Comparison of ENCODE assay signal across 8 cellular contexts in genomic region chr10:6238613-6239212, GRCh38. TPM values are rescaled to one million over a fixed set of nuclear protein-coding genes. Genes with fewer than 3 reads are reported as not detected.
DNase-seq lines count a peak whose midpoint lies in the region; ATAC-seq, FAIRE-seq and TF ChIP-seq lines count a peak whose summit lies in the region.
"Not testable (repeated sequence)": the region's sequence is repeated elsewhere in the genome, so short reads cannot be mapped to it uniquely, and the experiment has no call there.

No MANE protein-coding gene starts in this region.

- not testable (repeated sequence) for H3K9me2 ChIP-seq in HCT116 (ENCODE audit: insufficient read depth)

- intact Hi-C loops in HCT116 (cut with micrococcal nuclease) (loop anchor here (2.0 kb wide), 1 partner anchor 36 kb away; the partner anchor contains the start of gene PFKFB3), endothelial cell of umbilical vein (cut with micrococcal nuclease) (loop anchor here (1.0 to 2.0 kb wide), 4 partner anchors 34 to 293 kb away; no protein-coding TSS in a partner anchor)

- H3K9me1 ChIP-seq in endothelial cell of umbilical vein (replicated peaks; ENCODE audit: control insufficient read depth, extremely low read depth, insufficient read depth, low read length): not testable (repeated sequence)

- H3K36me3 Mint-ChIP-seq in activated CD8-positive, alpha-beta memory T cell treated with anti-CD3 and anti-CD28 coated beads, Interleukin-2, amount 10 ng/mL, durations not matched to agents 7 days and 5 days: peaks cover 46% of the 10 kb centered on the region
- peaks cover 33% of the 10 kb centered on the region for H3K36me3 Mint-ChIP-seq in activated naive CD8-positive, alpha-beta T cell treated with anti-CD3 and anti-CD28 coated beads, Interleukin-2, amount 50 U/mL, for 24 hours (ENCODE audit: low read depth)
- not testable (repeated sequence) for H3K36me3 Mint-ChIP-seq in natural killer cell treated with Interleukin-12 subunit alpha and Interleukin-12 subunit beta and Interleukin-15 and Interleukin-18, amount 100 ng/mL, for 72 hours

- H3K27me3 Mint-ChIP-seq in activated CD8-positive, alpha-beta memory T cell treated with anti-CD3 and anti-CD28 coated beads, Interleukin-2, amount 10 ng/mL, durations not matched to agents 7 days and 5 days; activated naive CD8-positive, alpha-beta T cell treated with anti-CD3 and anti-CD28 coated beads, Interleukin-2, amount 50 U/mL, for 24 hours; natural killer cell treated with Interleukin-12 subunit alpha and Interleukin-12 subunit beta and Interleukin-15 and Interleukin-18, amount 100 ng/mL, for 72 hours: not testable (repeated sequence)

- not testable (repeated sequence) for H2AFZ ChIP-seq in HCT116 (ENCODE audit: low read depth, low read length, poor library complexity, severe bottlenecking); endothelial cell of umbilical vein (ENCODE audit: low read depth, low read length)

- not testable (repeated sequence) for TF ChIP-seq CTCF in 22Rv1 (IDR thresholded peaks at IDR 0.05); HCT116 (IDR thresholded peaks at IDR 0.05 in 2 of 3, conservative IDR thresholded peaks at IDR 0.05 in 1 of 3; ENCODE audit: borderline replicate concordance in 1 of 3, insufficient read depth in 1 of 3, low read depth in 2 of 3, low read length in 2 of 3); endothelial cell of umbilical vein (IDR thresholded peaks at IDR 0.05; ENCODE audit: extremely low read depth in 1 of 2, insufficient read depth in 1 of 2, low read depth in 1 of 2, low read length in 2 of 2)

- not testable (repeated sequence) for H3K9me3 ChIP-seq in HCT116 (ENCODE audit: control insufficient read depth in 1 of 2, insufficient read depth in 1 of 2, low read depth in 1 of 2, low read length in 2 of 2); endothelial cell of umbilical vein (replicated peaks; ENCODE audit: control insufficient read depth, insufficient read depth, low read length); skeletal muscle satellite cell (replicated peaks; ENCODE audit: low read length)

- H3K4me3 Mint-ChIP-seq in activated CD8-positive, alpha-beta memory T cell treated with anti-CD3 and anti-CD28 coated beads, Interleukin-2, amount 10 ng/mL, durations not matched to agents 7 days and 5 days; activated naive CD8-positive, alpha-beta T cell treated with anti-CD3 and anti-CD28 coated beads, Interleukin-2, amount 50 U/mL, for 24 hours: not testable (repeated sequence)
- H3K4me3 Mint-ChIP-seq in natural killer cell treated with Interleukin-12 subunit alpha and Interleukin-12 subunit beta and Interleukin-15 and Interleukin-18, amount 100 ng/mL, for 72 hours: peak overlapping the region; percentile 64

- not testable (repeated sequence) for BruUV-seq in HCT116 (replicated peaks; lab: Mats Ljungman, UMichigan); endothelial cell of umbilical vein (replicated peaks; lab: Mats Ljungman, UMichigan)

- H3K9me3 Mint-ChIP-seq in activated CD8-positive, alpha-beta memory T cell treated with anti-CD3 and anti-CD28 coated beads, Interleukin-2, amount 10 ng/mL, durations not matched to agents 7 days and 5 days (ENCODE audit: low read depth); activated naive CD8-positive, alpha-beta T cell treated with anti-CD3 and anti-CD28 coated beads, Interleukin-2, amount 50 U/mL, for 24 hours; natural killer cell treated with Interleukin-12 subunit alpha and Interleukin-12 subunit beta and Interleukin-15 and Interleukin-18, amount 100 ng/mL, for 72 hours: not testable (repeated sequence)

- peaks cover 37% of the 10 kb centered on the region for H3K4me1 Mint-ChIP-seq in activated CD8-positive, alpha-beta memory T cell treated with anti-CD3 and anti-CD28 coated beads, Interleukin-2, amount 10 ng/mL, durations not matched to agents 7 days and 5 days
- H3K4me1 Mint-ChIP-seq in activated naive CD8-positive, alpha-beta T cell treated with anti-CD3 and anti-CD28 coated beads, Interleukin-2, amount 50 U/mL, for 24 hours: peaks cover 19% of the 10 kb centered on the region
- peaks cover 10 to 31% of the 10 kb centered on the region in 2 donors for H3K4me1 Mint-ChIP-seq in natural killer cell treated with Interleukin-12 subunit alpha and Interleukin-12 subunit beta and Interleukin-15 and Interleukin-18, amount 100 ng/mL, for 72 hours (ENCODE audit: low read depth in 2 of 2)

- TF ChIP-seq RAD21 in HCT116 (IDR thresholded peaks at IDR 0.05; ENCODE audit: low read depth): not testable (repeated sequence)

- not testable (repeated sequence) for DNase-seq in HCT116 (ENCODE audit: low read depth, low spot score); activated CD8-positive, alpha-beta memory T cell treated with anti-CD3 and anti-CD28 coated beads, Interleukin-2, amount 10 ng/mL, durations not matched to agents 7 days and 5 days; activated naive CD8-positive, alpha-beta T cell treated with anti-CD3 and anti-CD28 coated beads, Interleukin-2, amount 50 U/mL, for 24 hours; endothelial cell of umbilical vein (ENCODE audit: low read depth, low spot score); natural killer cell treated with Interleukin-12 subunit alpha and Interleukin-12 subunit beta and Interleukin-15 and Interleukin-18, amount 100 ng/mL, for 72 hours (ENCODE audit: low spot score)

- not testable (repeated sequence) for H3K36me3 ChIP-seq in HCT116 (ENCODE audit: control insufficient read depth in 1 of 2, insufficient read depth in 2 of 2, low read length in 2 of 2); endothelial cell of umbilical vein (ENCODE audit: control insufficient read depth in 2 of 2, extremely low read depth in 1 of 2, insufficient read depth in 2 of 2, low read length in 2 of 2); skeletal muscle satellite cell (ENCODE audit: insufficient read depth, low read length)

- CTCF ChIA-PET in HCT116 (lab: Charles Lee) (interaction anchor here (1.5 kb wide), 1 partner anchor 163 kb away, joined by 7 read pairs; no protein-coding TSS in a partner anchor), endothelial cell of umbilical vein (lab: Charles Lee) (interaction anchor here (1.1 to 4.0 kb wide), 3 partner anchors 36 to 163 kb away, joined by 3 to 18 read pairs (median 5); partner anchors contain the start of gene PFKFB3)
- CTCF ChIA-PET in activated CD8-positive, alpha-beta memory T cell treated with anti-CD3 and anti-CD28 coated beads, Interleukin-2, amount 10 ng/mL, durations not matched to agents 7 days and 5 days (lab: Charles Lee): interaction anchor here (0.6 to 1.9 kb wide), 5 partner anchors 36 to 167 kb away, joined by 3 to 8 read pairs (median 4); partner anchors contain the start of gene PFKFB3

- TF ChIP-seq POLR2A in HCT116 (IDR thresholded peaks at IDR 0.05; ENCODE audit: borderline replicate concordance, extremely low read depth, insufficient read depth, insufficient read length); endothelial cell of umbilical vein (IDR thresholded peaks at IDR 0.05; ENCODE audit: low read depth, low read length): not testable (repeated sequence)

- H3K4me1 ChIP-seq in HCT116 (ENCODE audit: control insufficient read depth in 1 of 2, insufficient read depth in 2 of 2, low read length in 2 of 2) (peaks cover 7 to 16% of the 10 kb centered on the region in 2 experiments), endothelial cell of umbilical vein (ENCODE audit: control insufficient read depth, extremely low read depth, insufficient read depth, low read length) (peaks cover 13% of the 10 kb centered on the region), skeletal muscle satellite cell (ENCODE audit: control insufficient read depth, insufficient read depth, low read length) (peaks cover 28% of the 10 kb centered on the region)

- H3K27ac ChIP-seq in 22Rv1 (0 out of 2 replicates have a peak overlapping the region, but pooled peaks have one; percentile 4), HCT116 (ENCODE audit: low read depth, low read length) (peak overlapping the region; percentile 60), endothelial cell of umbilical vein (ENCODE audit: insufficient read depth, low read depth, low read length) (peak overlapping the region; percentile 50)

- H3K4me3 ChIP-seq in HCT116 (replicated peaks in 1 of 2; ENCODE audit: low read depth in 1 of 2, low read length in 2 of 2): peak overlapping the region in 1 of 2 experiments; percentile 42; a peak in 2 of 4 replicates
- not testable (repeated sequence) for H3K4me3 ChIP-seq in endothelial cell of umbilical vein (replicated peaks in 1 of 3; ENCODE audit: insufficient read depth in 1 of 3, low read depth in 1 of 3, low read length in 3 of 3); skeletal muscle satellite cell (ENCODE audit: low read length)

- RAD21 ChIA-PET in HCT116 (lab: Charles Lee; ENCODE audit: low non-redundant PET in 1 of 2, low total read pairs in 2 of 2, uncharacterized antibody in 2 of 2, unreplicated experiment in 2 of 2): interaction anchor here in 1 of 2 experiments (1.0 kb wide), 1 partner anchor 163 kb away, joined by 3 read pairs; no protein-coding TSS in a partner anchor

- peak overlapping the region; percentile 74 for H3K4me2 ChIP-seq in HCT116 (ENCODE audit: low read length)
- H3K4me2 ChIP-seq in endothelial cell of umbilical vein (ENCODE audit: insufficient read depth, low read length): peak overlapping the region; percentile 56
- peak overlapping the region; percentile 57 for H3K4me2 ChIP-seq in skeletal muscle satellite cell (ENCODE audit: low read length)

- dilution Hi-C loops in endothelial cell of umbilical vein (cut with MboI; ENCODE audit: extremely low pct_ligation_motif_present, low sequenced_read_pairs): not testable (repeated sequence)

- POLR2A ChIA-PET in HCT116 (lab: Charles Lee): interaction anchor here (1.3 kb wide), 1 partner anchor 36 kb away, joined by 3 read pairs; the partner anchor contains the start of gene PFKFB3
- POLR2A ChIA-PET in endothelial cell of umbilical vein (lab: Charles Lee): not testable (repeated sequence)

- ATAC-seq in HCT116; SK-N-SH treated with all-trans-retinoic acid at 6 μM for 48 hours; activated CD8-positive, alpha-beta memory T cell treated with anti-CD3 and anti-CD28 coated beads, Interleukin-2, amount 10 ng/mL, durations not matched to agents 7 days and 5 days; activated naive CD8-positive, alpha-beta T cell treated with anti-CD3 and anti-CD28 coated beads, Interleukin-2, amount 50 U/mL, for 24 hours; natural killer cell treated with Interleukin-12 subunit alpha and Interleukin-12 subunit beta and Interleukin-15 and Interleukin-18, amount 100 ng/mL, for 72 hours: not testable (repeated sequence)

- FAIRE-seq in endothelial cell of umbilical vein (lab: Jason Lieb, UNC): not testable (repeated sequence)

- peak overlapping the region; percentile 21 for H3K27ac Mint-ChIP-seq in activated CD8-positive, alpha-beta memory T cell treated with anti-CD3 and anti-CD28 coated beads, Interleukin-2, amount 10 ng/mL, durations not matched to agents 7 days and 5 days
- peak overlapping the region; percentile 29 for H3K27ac Mint-ChIP-seq in activated naive CD8-positive, alpha-beta T cell treated with anti-CD3 and anti-CD28 coated beads, Interleukin-2, amount 50 U/mL, for 24 hours
- peak overlapping the region; percentile 48 to 88 for H3K27ac Mint-ChIP-seq in natural killer cell treated with Interleukin-12 subunit alpha and Interleukin-12 subunit beta and Interleukin-15 and Interleukin-18, amount 100 ng/mL, for 72 hours

- H3K27me3 ChIP-seq in HCT116 (ENCODE audit: insufficient read depth, low read length); endothelial cell of umbilical vein (ENCODE audit: control insufficient read depth in 2 of 2, insufficient read depth in 2 of 2, low read length in 2 of 2); skeletal muscle satellite cell (ENCODE audit: control insufficient read depth, insufficient read depth, low read length): not testable (repeated sequence)

- not testable (repeated sequence) for H4K20me1 ChIP-seq in HCT116 (ENCODE audit: insufficient read depth); endothelial cell of umbilical vein (replicated peaks; ENCODE audit: control insufficient read depth, extremely low read depth, insufficient read depth, low read length)

- not testable (repeated sequence) for H3K79me2 ChIP-seq in HCT116 (ENCODE audit: insufficient read depth, low read length); endothelial cell of umbilical vein (ENCODE audit: control insufficient read depth, insufficient read depth, low read length)

- peak overlapping the region; percentile 8; the same call in 1 of the 2 replicates for H3K9ac ChIP-seq in HCT116 (ENCODE audit: low read length)
- H3K9ac ChIP-seq in endothelial cell of umbilical vein (replicated peaks; ENCODE audit: extremely low read depth, insufficient read depth, low read length): peak overlapping the region; percentile 20
- not testable (repeated sequence) for H3K9ac ChIP-seq in skeletal muscle satellite cell (ENCODE audit: low read depth, low read length)

RNA-seq across cellular contexts. Expression of gene PFKFB3, which starts 36.0 kb away (rescaled TPM):
- total RNA-seq in HCT116 (2021; ENCODE audit: unreplicated experiment) (50.8 TPM), endothelial cell of umbilical vein (33.7 and 35.6 TPM in 2 replicates)
- polyA plus RNA-seq in HCT116 (2012): 32.8 and 40.7 TPM in 2 replicates
- 10 to 100 TPM; 57.1 to 59.3 TPM for total RNA-seq in activated CD8-positive, alpha-beta memory T cell treated with anti-CD3 and anti-CD28 coated beads, Interleukin-2, amount 10 ng/mL, durations not matched to agents 7 days and 5 days
- 15.8 and 17.2 TPM in 2 replicates for polyA plus RNA-seq in endothelial cell of umbilical vein
- 18.2 and 20.0 TPM in 2 replicates for polyA plus RNA-seq in endothelial cell of umbilical vein (2011; cell fraction: cytosol; rRNA removed)
- polyA plus RNA-seq in endothelial cell of umbilical vein (2011; cell fraction: nucleus; rRNA removed): 42.0 and 46.8 TPM in 2 replicates
- 44.1 and 44.3 TPM in 2 replicates for polyA plus RNA-seq in endothelial cell of umbilical vein (2012)
- 17.7 and 20.3 TPM in 2 replicates for polyA minus RNA-seq in endothelial cell of umbilical vein
- 5.9 TPM for polyA minus RNA-seq in endothelial cell of umbilical vein (2011; cell fraction: cytosol; rRNA and poly(A)+ RNA removed)
- polyA minus RNA-seq in endothelial cell of umbilical vein (2011; cell fraction: nucleus; rRNA and poly(A)+ RNA removed): 14.9 and 17.9 TPM in 2 replicates
- 100 to 1,000 TPM; 190 to 256 TPM for total RNA-seq in natural killer cell treated with Interleukin-12 subunit alpha and Interleukin-12 subunit beta and Interleukin-15 and Interleukin-18, amount 100 ng/mL, for 72 hours
- 11.4 and 21.8 TPM in 2 replicates for total RNA-seq in skeletal muscle satellite cell (2012; rRNA removed)

Comparison
In these comparisons a context has a peak if more than half of its experiments do, and no peak if none do; other contexts are left out.
1. H3K27ac ChIP-seq: peak in every context shown above with its lines; median percentile 60 in HCT116; 50 in endothelial cell of umbilical vein; 4 in 22Rv1.